8 cellular contexts compared by ENCODE assay signal in the genomic region with DNA sequence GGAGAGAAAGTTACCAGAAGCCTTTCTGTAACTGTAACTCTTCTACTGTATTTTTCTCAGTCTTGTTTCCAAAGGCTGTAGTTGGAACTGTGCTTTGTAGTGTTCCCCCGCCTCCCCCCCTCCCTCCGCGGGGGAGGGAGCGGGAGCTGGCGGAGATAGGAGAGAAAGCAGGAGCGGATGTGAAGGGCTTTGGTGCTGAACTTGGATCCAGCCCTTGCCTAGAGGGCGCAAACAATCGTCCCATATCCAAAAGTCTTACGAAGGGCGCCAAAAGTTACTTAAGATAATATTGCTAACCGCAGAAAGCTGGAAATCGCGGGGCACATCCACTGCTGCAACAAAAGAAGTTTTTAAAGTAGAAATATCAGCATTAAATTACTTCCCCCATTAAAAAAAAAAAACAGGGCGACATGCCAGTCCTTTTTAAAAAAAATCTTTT. TPM values are rescaled to one million over a fixed set of nuclear protein-coding genes. Genes with fewer than 3 reads are reported as not detected.
A peak's percentile ranks its signal among the peaks of the same experiment; 100 is the strongest.
DNase-seq lines count a peak whose midpoint lies in the region; ATAC-seq and TF ChIP-seq lines count a peak whose summit lies in the region.

No MANE protein-coding gene starts in this region.

- peak; percentile 84 for DNase-seq in ELF-1 (ENCODE audit: low read depth, low spot score)
- DNase-seq in NCI-H1694 treated with DMSO at 0.1 percent for 48 hours (lab: John Stamatoyannopoulos, UW), result peak; percentile 63
- no peak for DNase-seq in activated B cell treated with CpG ODN at 0.5 μM for 24 hours
- peak; percentile 82 to 93 for DNase-seq in foreskin fibroblast
- DNase-seq in HuH-7 (ENCODE audit: low spot score), result no peak
- no peak for DNase-seq in NOMO-1 treated with DMSO at 0.1 percent for 48 hours (lab: John Stamatoyannopoulos, UW; ENCODE audit: unreplicated experiment)

- POLR2A ChIA-PET in activated B cell treated with CpG ODN at 0.5 μM for 24 hours (lab: Charles Lee), result interaction anchor here (4.5 kb wide), 1 partner anchor 29 kb away, joined by 29 read pairs; no protein-coding TSS in a partner anchor

- ATAC-seq in activated B cell treated with CpG ODN at 0.5 μM for 24 hours (ENCODE audit: low read depth), result no peak
- no peak for ATAC-seq in HG02678 (IDR thresholded peaks at IDR 0.05; ENCODE audit: unreplicated experiment)

- H3K4me1 Mint-ChIP-seq in activated B cell treated with CpG ODN at 0.5 μM for 24 hours (peaks cover 38% of the 10 kb centered on the region), nephron (peaks cover 56% of the 10 kb centered on the region)

- peaks cover 7% of the 10 kb centered on the region for H3K36me3 Mint-ChIP-seq in activated B cell treated with CpG ODN at 0.5 μM for 24 hours (ENCODE audit: low read depth)
- peaks cover 3% of the 10 kb centered on the region for H3K36me3 Mint-ChIP-seq in nephron (ENCODE audit: low read depth)

- peak overlapping the region; percentile 31 to 36 for H3K4me3 ChIP-seq in foreskin fibroblast (ENCODE audit: low read depth in 1 of 2, low read length in 2 of 2)

- H3K9me3 Mint-ChIP-seq in activated B cell treated with CpG ODN at 0.5 μM for 24 hours, result no peaks in the 10 kb centered on the region
- no peaks in the 10 kb centered on the region for H3K9me3 Mint-ChIP-seq in nephron

- TF ChIP-seq CTCF in activated B cell treated with CpG ODN at 0.5 μM for 24 hours (IDR thresholded peaks at IDR 0.05) (no peak), foreskin fibroblast (IDR thresholded peaks at IDR 0.05; ENCODE audit: low read depth, low read length) (peak; percentile 14), nephron (IDR thresholded peaks at IDR 0.05; ENCODE audit: unreplicated experiment in 3 of 3) (no peak)

- H3K4me3 Mint-ChIP-seq in activated B cell treated with CpG ODN at 0.5 μM for 24 hours (peak overlapping the region; percentile 28), nephron (peak overlapping the region; percentile 87 to 98 (median 97))

- H3K27ac Mint-ChIP-seq in activated B cell treated with CpG ODN at 0.5 μM for 24 hours (no peak overlapping the region), nephron (peak overlapping the region; percentile 88 to 97 (median 96))

- CTCF ChIA-PET in activated B cell treated with CpG ODN at 0.5 μM for 24 hours (lab: Charles Lee), result interaction anchor here (0.6 kb wide), 1 partner anchor 77 kb away, joined by 3 read pairs; no protein-coding TSS in a partner anchor

- intact Hi-C loops in activated B cell treated with CpG ODN at 0.5 μM for 24 hours (cut with micrococcal nuclease), result loop anchor here (5.0 to 10.0 kb wide), 3 partner anchors 38 to 1705 kb away; a partner anchor contains a TSS

- H3K27me3 Mint-ChIP-seq in activated B cell treated with CpG ODN at 0.5 μM for 24 hours (peaks cover 43% of the 10 kb centered on the region), nephron (ENCODE audit: low read depth) (peaks cover 23% of the 10 kb centered on the region)

RNA-seq across cellular contexts. Expression of a gene that starts 2.4 kb away (rescaled TPM):
- total RNA-seq in activated B cell treated with CpG ODN at 0.5 μM for 24 hours, result 0.13 and 0.44 TPM in 2 replicates

Comparison
In these comparisons a context has a peak if more than half of its experiments do, and no peak if none do; other contexts are left out.
1. DNase-seq: peak in ELF-1 (single experiment), NCI-H1694 treated with DMSO at 0.1 percent for 48 hours (single experiment) and foreskin fibroblast (2 of 2); none in activated B cell treated with CpG ODN at 0.5 μM for 24 hours (single experiment), HuH-7 (single experiment) and NOMO-1 treated with DMSO at 0.1 percent for 48 hours (single experiment).